24 cellular contexts compared by ENCODE assay signal in genomic region chr20:21707999-21708737, GRCh38. TPM values are rescaled to one million over a fixed set of nuclear protein-coding genes. Genes with fewer than 3 reads are reported as not detected.
A peak's percentile ranks its signal among the peaks of the same experiment; 100 is the strongest.
DNase-seq lines count a peak whose midpoint lies in the region; TF ChIP-seq lines count a peak whose summit lies in the region.
"Had no signal": no experiment of that assay in that cellular context is flagged by ENCODE, and none has a peak within 500 bp of the region (broad histone marks: within the 10 kb centered on the region; RNA-seq: fewer than 3 reads in every experiment).

No MANE protein-coding gene starts in this region.

- peaks cover 14% of the 10 kb centered on the region for H3K4me1 ChIP-seq in endodermal cell (ENCODE audit: control insufficient read depth, insufficient read depth, low read length)
- H3K4me1 ChIP-seq in neuronal stem cell (ENCODE audit: control insufficient read depth in 2 of 2, insufficient read depth in 1 of 2, low read depth in 1 of 2, low read length in 2 of 2): peaks cover 0 to 7% of the 10 kb centered on the region in 2 donors
- H3K4me1 ChIP-seq: SJSA1 had no signal

- no peak overlapping the region for H3K27ac Mint-ChIP-seq in endodermal cell
- H3K27ac Mint-ChIP-seq: CD14-positive monocyte had no signal

- peaks cover 100% of the 10 kb centered on the region for H3K27me3 ChIP-seq in endodermal cell (ENCODE audit: control insufficient read depth, insufficient read depth, low read length, poor library complexity, severe bottlenecking)
- H3K27me3 ChIP-seq in neuronal stem cell (ENCODE audit: control insufficient read depth in 3 of 3, insufficient read depth in 3 of 3, low read depth in 1 of 3, low read length in 3 of 3): peaks cover 70 to 98% (median 88%) of the 10 kb centered on the region in 3 experiments
- H3K27me3 ChIP-seq in dorsolateral prefrontal cortex: peaks cover 27 to 99% (median 95%) of the 10 kb centered on the region in 45 donors

- no peaks in the 10 kb centered on the region for H3K9me3 ChIP-seq in endodermal cell (ENCODE audit: control insufficient read depth, low read length)
- H3K9me3 ChIP-seq in neuronal stem cell (replicated peaks in 1 of 2; ENCODE audit: control insufficient read depth in 2 of 2, insufficient read depth in 1 of 2, low read depth in 1 of 2, low read length in 2 of 2): peaks cover 0 to 4% of the 10 kb centered on the region in 2 donors
- H3K9me3 ChIP-seq: Peyer's patch, SJSA1 had no signal

- H3K36me3 ChIP-seq in endodermal cell (ENCODE audit: control insufficient read depth, insufficient read depth, low read length): no peaks in the 10 kb centered on the region
- no peaks in the 10 kb centered on the region for H3K36me3 ChIP-seq in neuronal stem cell (replicated peaks in 1 of 2; ENCODE audit: control insufficient read depth in 2 of 2, insufficient read depth in 2 of 2, low read length in 2 of 2)
- H3K36me3 ChIP-seq: Peyer's patch, SJSA1 had no signal

- no peaks in the 10 kb centered on the region for H3K79me1 ChIP-seq in neuronal stem cell (ENCODE audit: low read depth, low read length)

- no peak overlapping the region for H3K18ac ChIP-seq in neuronal stem cell (ENCODE audit: low read length)

- peak overlapping the region; percentile 51 for H3K14ac ChIP-seq in neuronal stem cell (ENCODE audit: low read length)

- no peak overlapping the region for H2BK15ac ChIP-seq in neuronal stem cell (ENCODE audit: low read length)

- DNase-seq in Daoy (ENCODE audit: low read depth): peak; percentile 39
- DNase-seq in HT-29 (ENCODE audit: low spot score): peak; percentile 10
- no peak for DNase-seq in endodermal cell
- no peak for DNase-seq in neuronal stem cell (ENCODE audit: low spot score)
- DNase-seq in dorsolateral prefrontal cortex: no peak
- DNase-seq in stimulated activated CD4-positive, alpha-beta T cell treated with anti-CD3 and anti-CD28 coated beads, Interleukin-4, amount 100 ng/mL, for 4 hours: no peak
- DNase-seq in central memory CD4-positive, alpha-beta T cell: no peak
- no peak for DNase-seq in RPMI8226
- DNase-seq: GDM1; HCEC 1CT; KBM-7; NCI-H1092 treated with DMSO at 0.1 percent for 48 hours; NCI-H146; NCI-H2029; NCI-H2171; NCI-H345; NCI-H524; NCI-H774; NK-92 treated with Interleukin-12 subunit alpha and Interleukin-12 subunit beta, amount 100 ng/mL, for 24 hours; Peyer's patch had no signal

- H2AK5ac ChIP-seq in neuronal stem cell (ENCODE audit: low read depth, low read length): no peak overlapping the region

- TF ChIP-seq CTCF in endodermal cell (conservative IDR thresholded peaks at IDR 0.05) (peak; percentile 43), dorsolateral prefrontal cortex (IDR thresholded peaks at IDR 0.05 in 54 of 56, conservative IDR thresholded peaks at IDR 0.05 in 2 of 56; ENCODE audit: low read depth in 1 of 56, partially characterized antibody in 56 of 56) (no peak)

- H4K91ac ChIP-seq in neuronal stem cell (ENCODE audit: low read depth, low read length, poor library complexity): no peak overlapping the region

- no peak overlapping the region for H3K4me2 ChIP-seq in neuronal stem cell (ENCODE audit: insufficient read depth, low read length, poor library complexity, severe bottlenecking)

- intact Hi-C loops in dorsolateral prefrontal cortex (cut with DNase I): no loop called here

- H3K4ac ChIP-seq in neuronal stem cell (ENCODE audit: low read length): no peak overlapping the region

- no peak overlapping the region for H2BK5ac ChIP-seq in neuronal stem cell (ENCODE audit: low read length)

- no peak overlapping the region for H2AFZ ChIP-seq in neuronal stem cell (ENCODE audit: low read length)

- H3K4me1 Mint-ChIP-seq in endodermal cell: peaks cover 25% of the 10 kb centered on the region

- peak overlapping the region; percentile 28 for H3K4me3 Mint-ChIP-seq in endodermal cell

- H3K36me3 Mint-ChIP-seq in endodermal cell (ENCODE audit: low read depth): no peaks in the 10 kb centered on the region

- H3K4me3 ChIP-seq in endodermal cell (ENCODE audit: low read length) (no peak overlapping the region), neuronal stem cell (ENCODE audit: low read length in 2 of 2) (no peak overlapping the region), dorsolateral prefrontal cortex (no peak overlapping the region)
- H3K4me3 ChIP-seq: Peyer's patch, SJSA1 had no signal

- no peak overlapping the region for H4K8ac ChIP-seq in neuronal stem cell (ENCODE audit: low read depth, low read length)

- H3K27me3 Mint-ChIP-seq in endodermal cell (ENCODE audit: insufficient read depth): peaks cover 98% of the 10 kb centered on the region

- 10 to 17% methylated on average over 20 to 33 of the region's 33 CpGs for WGBS in endodermal cell (ENCODE audit: insufficient coverage in 1 of 2, insufficient read length in 1 of 2), 2 experiments
- WGBS in neuronal stem cell (ENCODE audit: extremely low coverage in 2 of 2, insufficient read length in 2 of 2, insufficient replicate concordance in 1 of 2), 2 donors: no CpG with 5 or more reads among the region's 33 CpGs

- no peak overlapping the region for H3K9ac ChIP-seq in endodermal cell (ENCODE audit: extremely low read depth, low read length, poor library complexity, severe bottlenecking)
- H3K9ac ChIP-seq in neuronal stem cell (ENCODE audit: low read depth, low read length, poor library complexity): no peak overlapping the region

- H2BK120ac ChIP-seq in neuronal stem cell (ENCODE audit: low read depth, low read length): no peak overlapping the region

- no peaks in the 10 kb centered on the region for H3K9me3 Mint-ChIP-seq in endodermal cell

- H3K27ac ChIP-seq in endodermal cell (ENCODE audit: low read depth, low read length) (no peak overlapping the region), neuronal stem cell (replicated peaks; ENCODE audit: low read length) (no peak overlapping the region), dorsolateral prefrontal cortex (no peak overlapping the region)
- H3K27ac ChIP-seq: HL-60, Peyer's patch, SJSA1 had no signal

- no peak overlapping the region for H2BK12ac ChIP-seq in neuronal stem cell (ENCODE audit: low read length)

- H3K23ac ChIP-seq in neuronal stem cell (ENCODE audit: low read depth, low read length, poor library complexity): no peak overlapping the region

RNA-seq across cellular contexts. Expression of gene PAX1, which starts 2.7 kb away (rescaled TPM):
- total RNA-seq in Daoy (2014; rRNA removed; shearing (Covaris generic)): under 0.01 and 0.12 TPM in 2 replicates
- total RNA-seq in HT-29 (2014; rRNA removed; shearing (Covaris generic)): not detected in 2 replicates
- not detected for total RNA-seq in endodermal cell
- 1.7 TPM for polyA plus RNA-seq in endodermal cell (2013, experiment 1 of 2)
- 3.2 TPM for polyA plus RNA-seq in endodermal cell (2013, experiment 2 of 2)
- polyA plus RNA-seq in neuronal stem cell (2013, experiment 1 of 2): not detected
- not detected for polyA plus RNA-seq in neuronal stem cell (2013, experiment 2 of 2)
- total RNA-seq in dorsolateral prefrontal cortex: 1 to 10 TPM in 1 of 120 experiments, under 1 TPM in 6, not detected in 113; 0.10 to 1.2 (median 0.22) TPM
- total RNA-seq: HT1080, Peyer's patch, SJSA1 had no signal
- polyA plus RNA-seq: CD14-positive monocyte had no signal

Comparison
In these comparisons a context has a peak if more than half of its experiments do, and no peak if none do; other contexts are left out.
1. DNase-seq: peak in Daoy (single experiment) and HT-29 (single experiment); none in endodermal cell (single experiment), neuronal stem cell (single experiment), dorsolateral prefrontal cortex (0 of 10), stimulated activated CD4-positive, alpha-beta T cell treated with anti-CD3 and anti-CD28 coated beads, Interleukin-4, amount 100 ng/mL, for 4 hours (0 of 2), central memory CD4-positive, alpha-beta T cell (single experiment) and RPMI8226 (single experiment).